9 cellular contexts compared by ENCODE assay signal in genomic region chr7:40329601-40330153, GRCh38.
A peak's percentile ranks its signal among the peaks of the same experiment; 100 is the strongest.
DNase-seq lines count a peak whose midpoint lies in the region; ATAC-seq, FAIRE-seq and TF ChIP-seq lines count a peak whose summit lies in the region.
"Had no signal": no experiment of that assay in that cellular context is flagged by ENCODE, and none has a peak within 500 bp of the region (broad histone marks: within the 10 kb centered on the region; RNA-seq: fewer than 3 reads in every experiment).

No MANE protein-coding gene starts in this region.

- TF ChIP-seq CTCF in GM23338 (conservative IDR thresholded peaks at IDR 0.05; ENCODE audit: low read depth in 2 of 2), result peak; percentile 73 to 84

- H3K4me2 ChIP-seq in GM23338, result no peak overlapping the region

- DNase-seq in DMS153 treated with DMSO at 0.1 percent for 48 hours (lab: John Stamatoyannopoulos, UW; ENCODE audit: unreplicated experiment), result peak; percentile 41
- peak; percentile 72 for DNase-seq in GM23338 (ENCODE audit: low spot score)
- DNase-seq in NCI-H2029 (lab: John Stamatoyannopoulos, UW), result peak; percentile 15
- peak; percentile 83 for DNase-seq in adipocyte (ENCODE audit: low read depth)
- DNase-seq in left ventricle myocardium superior, result no peak
- DNase-seq in small intestine, result peak; percentile 60
- DNase-seq in activated gamma-delta T cell (lab: John Stamatoyannopoulos, UW), result no peak
- no peak for DNase-seq in stimulated activated naive CD8-positive, alpha-beta T cell treated with anti-CD3 and anti-CD28 coated beads, Interleukin-15, amount 100 ng/mL, for 72 hours

- no peak overlapping the region for H3K27ac Mint-ChIP-seq in GM23338
- H3K27ac Mint-ChIP-seq in stimulated activated naive CD8-positive, alpha-beta T cell treated with anti-CD3 and anti-CD28 coated beads, Interleukin-15, amount 100 ng/mL, for 72 hours, result no peak overlapping the region

- no peaks in the 10 kb centered on the region for H4K20me1 ChIP-seq in GM23338 (replicated peaks; ENCODE audit: insufficient read depth)

- FAIRE-seq in small intestine (lab: Jason Lieb, UNC), result peak; percentile 39

- no peaks in the 10 kb centered on the region for H3K27me3 ChIP-seq in GM23338 (ENCODE audit: insufficient read depth)
- H3K27me3 ChIP-seq in adipocyte (replicated peaks; ENCODE audit: control insufficient read depth, insufficient read depth, low read length), result no peaks in the 10 kb centered on the region
- no peaks in the 10 kb centered on the region for H3K27me3 ChIP-seq in small intestine (ENCODE audit: control insufficient read depth in 2 of 2, insufficient read depth in 2 of 2, low read length in 2 of 2)
- H3K27me3 ChIP-seq: SJSA1 had no signal

- H3K4me3 ChIP-seq in GM23338, result no peak overlapping the region
- H3K4me3 ChIP-seq in adipocyte (ENCODE audit: low read length), result no peak overlapping the region
- no peak overlapping the region for H3K4me3 ChIP-seq in small intestine (ENCODE audit: low read depth in 1 of 2, low read length in 2 of 2)
- H3K4me3 ChIP-seq: SJSA1 had no signal

- H3K36me3 ChIP-seq in GM23338 (ENCODE audit: insufficient read depth) (no peaks in the 10 kb centered on the region), adipocyte (ENCODE audit: control insufficient read depth, insufficient read depth, low read length, severe bottlenecking) (no peaks in the 10 kb centered on the region), small intestine (ENCODE audit: control insufficient read depth in 2 of 2, insufficient read depth in 2 of 2, low read length in 2 of 2) (no peaks in the 10 kb centered on the region)
- H3K36me3 ChIP-seq: SJSA1 had no signal

- no peak overlapping the region for H2AFZ ChIP-seq in GM23338

- H3F3A ChIP-seq in GM23338 (replicated peaks; ENCODE audit: low read depth), result no peaks in the 10 kb centered on the region

- peaks cover 3% of the 10 kb centered on the region for H3K27me3 Mint-ChIP-seq in GM23338 (ENCODE audit: insufficient read depth, low read depth, poor library complexity)
- no peaks in the 10 kb centered on the region for H3K27me3 Mint-ChIP-seq in stimulated activated naive CD8-positive, alpha-beta T cell treated with anti-CD3 and anti-CD28 coated beads, Interleukin-15, amount 100 ng/mL, for 72 hours

- H3K27ac ChIP-seq in GM23338 (ENCODE audit: low read depth) (no peak overlapping the region), small intestine (ENCODE audit: low read depth in 1 of 2, low read length in 1 of 2) (no peak overlapping the region)
- H3K27ac ChIP-seq: SJSA1 had no signal

- intact Hi-C loops in left ventricle myocardium superior (cut with micrococcal nuclease), result no loop called here

- no peaks in the 10 kb centered on the region for H3K36me3 Mint-ChIP-seq in GM23338 (ENCODE audit: low read depth)

- H3K4me1 Mint-ChIP-seq in GM23338, result peaks cover 6% of the 10 kb centered on the region
- H3K4me1 Mint-ChIP-seq in stimulated activated naive CD8-positive, alpha-beta T cell treated with anti-CD3 and anti-CD28 coated beads, Interleukin-15, amount 100 ng/mL, for 72 hours, result no peaks in the 10 kb centered on the region

- peaks cover 4% of the 10 kb centered on the region; the same call in 2 of the 3 replicates for H3K9me3 Mint-ChIP-seq in GM23338
- no peaks in the 10 kb centered on the region for H3K9me3 Mint-ChIP-seq in stimulated activated naive CD8-positive, alpha-beta T cell treated with anti-CD3 and anti-CD28 coated beads, Interleukin-15, amount 100 ng/mL, for 72 hours

- 66 to 89% (median 84%) methylated on average over 1 of the region's 1 CpG for WGBS in small intestine, 3 donors

- no peak overlapping the region for H3K9ac ChIP-seq in adipocyte (ENCODE audit: low read length)

- H3K4me1 ChIP-seq in GM23338 (ENCODE audit: insufficient read depth) (peaks cover 7% of the 10 kb centered on the region; the same call in 1 of the 2 replicates), adipocyte (ENCODE audit: control insufficient read depth, insufficient read depth, low read length) (peaks cover 19% of the 10 kb centered on the region), small intestine (ENCODE audit: control insufficient read depth in 2 of 2, insufficient read depth in 1 of 2, low read depth in 1 of 2, low read length in 1 of 2) (no peaks in the 10 kb centered on the region)

- H3K9me2 ChIP-seq in GM23338 (ENCODE audit: insufficient read depth), result no peaks in the 10 kb centered on the region

- no peak overlapping the region for H3K4me3 Mint-ChIP-seq in GM23338
- H3K4me3 Mint-ChIP-seq in stimulated activated naive CD8-positive, alpha-beta T cell treated with anti-CD3 and anti-CD28 coated beads, Interleukin-15, amount 100 ng/mL, for 72 hours, result no peak overlapping the region

- H3K79me2 ChIP-seq in GM23338 (replicated peaks; ENCODE audit: insufficient read depth), result no peaks in the 10 kb centered on the region

- H3K9me3 ChIP-seq in adipocyte (ENCODE audit: control insufficient read depth, low read length) (no peaks in the 10 kb centered on the region), small intestine (ENCODE audit: control insufficient read depth, low read depth) (no peaks in the 10 kb centered on the region)
- H3K9me3 ChIP-seq: SJSA1 had no signal

- peak; percentile 57 for ATAC-seq in GM23338
- ATAC-seq in left ventricle myocardium superior, result peak; percentile 43
- ATAC-seq in stimulated activated naive CD8-positive, alpha-beta T cell treated with anti-CD3 and anti-CD28 coated beads, Interleukin-15, amount 100 ng/mL, for 72 hours, result no peak

TF ChIP-seq in GM23338, 12 proteins besides CTCF, POLR2A, EP300 and RAD21:
- TF ChIP-seq EZH2 (IDR thresholded peaks at IDR 0.05; ENCODE audit: low read depth, unreplicated experiment) (no peak), POLR2AphosphoS5 (IDR thresholded peaks at IDR 0.05; ENCODE audit: low read depth) (no peak), ZNF462 (CRISPR knock-in tag; IDR thresholded peaks at IDR 0.05) (no peak), JUNB (IDR thresholded peaks at IDR 0.05; ENCODE audit: unreplicated experiment) (no peak)

Comparison
In these comparisons a context has a peak if more than half of its experiments do, and no peak if none do; other contexts are left out.
1. DNase-seq: peak in DMS153 treated with DMSO at 0.1 percent for 48 hours (single experiment), GM23338 (single experiment), NCI-H2029 (single experiment), adipocyte (single experiment) and small intestine (single experiment); none in left ventricle myocardium superior (single experiment), activated gamma-delta T cell (single experiment) and stimulated activated naive CD8-positive, alpha-beta T cell treated with anti-CD3 and anti-CD28 coated beads, Interleukin-15, amount 100 ng/mL, for 72 hours (0 of 2).